34 cellular contexts compared by ENCODE assay signal in genomic region chr1:229041946-229042345, GRCh38.
"Had no signal": no experiment of that assay in that cellular context is flagged by ENCODE, and none has a peak within 500 bp of the region (broad histone marks: within the 10 kb centered on the region; RNA-seq: fewer than 3 reads in every experiment).

No MANE protein-coding gene starts in this region.

- H3K27me3 ChIP-seq: adrenal gland, body of pancreas, brain microvascular endothelial cell, breast epithelium had no signal

- H3K4me3 ChIP-seq: adrenal gland, body of pancreas, breast epithelium had no signal

- H3K4me1 ChIP-seq: adrenal gland, body of pancreas, breast epithelium had no signal

- H3K27ac ChIP-seq: adrenal gland, body of pancreas, brain microvascular endothelial cell, breast epithelium, VCaP had no signal

- H3K36me3 Mint-ChIP-seq: activated CD4-positive, alpha-beta memory T cell treated with anti-CD3 and anti-CD28 coated beads for 36 hours; activated naive CD8-positive, alpha-beta T cell treated with anti-CD3 and anti-CD28 coated beads for 36 hours had no signal

- H3K36me3 ChIP-seq: adrenal gland, brain microvascular endothelial cell, breast epithelium had no signal

- H3K4me1 Mint-ChIP-seq: activated CD4-positive, alpha-beta T cell treated with anti-CD3 and anti-CD28 coated beads, Interleukin-2, amount 10 ng/mL, durations not matched to agents 24 days and 14 days; activated naive CD8-positive, alpha-beta T cell treated with anti-CD3 and anti-CD28 coated beads for 36 hours had no signal

- H3K4me3 Mint-ChIP-seq: activated B cell treated with CpG ODN at 0.5 μM for 24 hours; activated CD4-positive, alpha-beta memory T cell treated with anti-CD3 and anti-CD28 coated beads for 36 hours; activated CD4-positive, alpha-beta T cell treated with anti-CD3 and anti-CD28 coated beads, Interleukin-2, amount 10 ng/mL, durations not matched to agents 24 days and 14 days; activated CD8-positive, alpha-beta T cell treated with anti-CD3 and anti-CD28 coated beads for 36 hours; activated naive CD4-positive, alpha-beta T cell treated with anti-CD3 and anti-CD28 coated beads for 36 hours; activated naive CD8-positive, alpha-beta T cell treated with anti-CD3 and anti-CD28 coated beads for 36 hours; activated T-cell treated with anti-CD3 and anti-CD28 coated beads, Interleukin-2, amount 50 U/mL, for 4 hours; activated T-cell treated with anti-CD3 and anti-CD28 coated beads, Interleukin-2, amount 50 U/mL, for 72 hours; activated T-helper 1 cell treated with anti-CD3 and anti-CD28 coated beads, Interleukin-12 subunit alpha, Interleukin-12 subunit beta, Interleukin-2, Interleukin-4 antibody, amounts not matched to agents 30 ng/mL and 10 ng/mL and 1 ng/mL, durations not matched to agents 14 hours and 24 hours and 36 hours; activated T-helper 17 cell treated with anti-CD3 and anti-CD28 coated beads, Interleukin-2, amount 50 U/mL, for 72 hours; T-helper 1 cell treated with Interleukin-12 subunit alpha and Interleukin-12 subunit beta and Interleukin-4 antibody, amounts not matched to agents 30 μg/mL and 1 μg/mL, for 36 hours; T-helper 2 cell treated with Interferon-gamma antibody and Interleukin-4, amounts not matched to agents 5 μg/mL and 100 μg/mL, for 36 hours had no signal

- DNase-seq: activated B cell treated with CpG ODN at 0.5 μM for 24 hours; activated CD4-positive, alpha-beta memory T cell treated with anti-CD3 and anti-CD28 coated beads for 36 hours; activated CD4-positive, alpha-beta T cell treated with anti-CD3 and anti-CD28 coated beads for 4 hours; activated CD4-positive, alpha-beta T cell treated with anti-CD3 and anti-CD28 coated beads, Interleukin-2, amount 10 ng/mL, durations not matched to agents 24 days and 14 days; activated CD4-positive, alpha-beta T cell treated with anti-CD3 and anti-CD28 coated beads, Interleukin-2, amount 50 U/mL, for 1 hour; activated CD4-positive, alpha-beta T cell treated with anti-CD3 and anti-CD28 coated beads, Interleukin-2, amount 50 U/mL, for 4 hours; activated CD4-positive, CD25-positive, alpha-beta regulatory T cell treated with anti-CD3 and anti-CD28 coated beads, Interleukin-2, amount 50 U/mL, for 72 hours; activated CD8-positive, alpha-beta memory T cell treated with anti-CD3 and anti-CD28 coated beads, Interleukin-2, amount 50 U/mL, for 4 hours; activated CD8-positive, alpha-beta T cell treated with anti-CD3 and anti-CD28 coated beads for 36 hours; activated gamma-delta T cell; activated naive CD4-positive, alpha-beta T cell treated with anti-CD3 and anti-CD28 coated beads for 36 hours; activated naive CD4-positive, alpha-beta T cell treated with anti-CD3 and anti-CD28 coated beads, Interleukin-2, amount 50 U/mL, for 16 hours; activated naive CD8-positive, alpha-beta T cell treated with anti-CD3 and anti-CD28 coated beads for 36 hours; activated T-cell treated with anti-CD3 and anti-CD28 coated beads for 4 hours; activated T-cell treated with anti-CD3 and anti-CD28 coated beads, Interleukin-2, amount 50 U/mL, for 1 hour; activated T-cell treated with anti-CD3 and anti-CD28 coated beads, Interleukin-2, amount 50 U/mL, for 4 hours; activated T-cell treated with anti-CD3 and anti-CD28 coated beads, Interleukin-2, amount 50 U/mL, for 72 hours; amniotic stem cell; aorta; body of pancreas; brain microvascular endothelial cell; central memory CD4-positive, alpha-beta T cell; SW 1271; T-helper 1 cell; T-helper 2 cell; T-helper 9 cell had no signal

- H3K9me3 Mint-ChIP-seq: activated B cell treated with CpG ODN at 0.5 μM for 24 hours; activated CD4-positive, alpha-beta memory T cell treated with anti-CD3 and anti-CD28 coated beads for 36 hours; activated CD8-positive, alpha-beta T cell treated with anti-CD3 and anti-CD28 coated beads for 36 hours; activated naive CD4-positive, alpha-beta T cell treated with anti-CD3 and anti-CD28 coated beads for 36 hours; activated T-cell treated with anti-CD3 and anti-CD28 coated beads, Interleukin-2, amount 50 U/mL, for 4 hours; activated T-cell treated with anti-CD3 and anti-CD28 coated beads, Interleukin-2, amount 50 U/mL, for 72 hours; activated T-helper 17 cell treated with anti-CD3 and anti-CD28 coated beads, Interleukin-2, amount 50 U/mL, for 72 hours had no signal

- H3K9me3 ChIP-seq: adrenal gland, body of pancreas, breast epithelium had no signal

- ATAC-seq: activated CD8-positive, alpha-beta T cell treated with anti-CD3 and anti-CD28 coated beads for 36 hours; activated naive CD4-positive, alpha-beta T cell treated with anti-CD3 and anti-CD28 coated beads, Interleukin-2, amount 50 U/mL, for 72 hours; activated T-cell treated with anti-CD3 and anti-CD28 coated beads, Interleukin-2, amount 50 U/mL, for 4 hours; activated T-cell treated with anti-CD3 and anti-CD28 coated beads, Interleukin-2, amount 50 U/mL, for 72 hours; activated T-helper 17 cell treated with anti-CD3 and anti-CD28 coated beads, Interleukin-2, amount 50 U/mL, for 72 hours; body of pancreas had no signal

- H3K27ac Mint-ChIP-seq: activated B cell treated with CpG ODN at 0.5 μM for 24 hours; activated CD4-positive, alpha-beta memory T cell treated with anti-CD3 and anti-CD28 coated beads for 36 hours; activated CD4-positive, alpha-beta T cell treated with anti-CD3 and anti-CD28 coated beads, Interleukin-2, amount 10 ng/mL, durations not matched to agents 24 days and 14 days; activated CD8-positive, alpha-beta T cell treated with anti-CD3 and anti-CD28 coated beads for 36 hours; activated naive CD4-positive, alpha-beta T cell treated with anti-CD3 and anti-CD28 coated beads for 36 hours; activated naive CD4-positive, alpha-beta T cell treated with anti-CD3 and anti-CD28 coated beads, Interleukin-2, amount 50 U/mL, for 72 hours; activated naive CD8-positive, alpha-beta T cell treated with anti-CD3 and anti-CD28 coated beads for 36 hours; activated T-cell treated with anti-CD3 and anti-CD28 coated beads, Interleukin-2, amount 50 U/mL, for 72 hours; activated T-helper 1 cell treated with anti-CD3 and anti-CD28 coated beads, Interleukin-12 subunit alpha, Interleukin-12 subunit beta, Interleukin-2, Interleukin-4 antibody, amounts not matched to agents 30 ng/mL and 10 ng/mL and 1 ng/mL, durations not matched to agents 14 hours and 24 hours and 36 hours; activated T-helper 17 cell treated with anti-CD3 and anti-CD28 coated beads, Interleukin-2, amount 50 U/mL, for 72 hours; T-helper 1 cell treated with Interleukin-12 subunit alpha and Interleukin-12 subunit beta and Interleukin-4 antibody, amounts not matched to agents 30 μg/mL and 1 μg/mL, for 36 hours; T-helper 2 cell treated with Interferon-gamma antibody and Interleukin-4, amounts not matched to agents 5 μg/mL and 100 μg/mL, for 36 hours had no signal
